8 cellular contexts compared by ENCODE assay signal in the genomic region with DNA sequence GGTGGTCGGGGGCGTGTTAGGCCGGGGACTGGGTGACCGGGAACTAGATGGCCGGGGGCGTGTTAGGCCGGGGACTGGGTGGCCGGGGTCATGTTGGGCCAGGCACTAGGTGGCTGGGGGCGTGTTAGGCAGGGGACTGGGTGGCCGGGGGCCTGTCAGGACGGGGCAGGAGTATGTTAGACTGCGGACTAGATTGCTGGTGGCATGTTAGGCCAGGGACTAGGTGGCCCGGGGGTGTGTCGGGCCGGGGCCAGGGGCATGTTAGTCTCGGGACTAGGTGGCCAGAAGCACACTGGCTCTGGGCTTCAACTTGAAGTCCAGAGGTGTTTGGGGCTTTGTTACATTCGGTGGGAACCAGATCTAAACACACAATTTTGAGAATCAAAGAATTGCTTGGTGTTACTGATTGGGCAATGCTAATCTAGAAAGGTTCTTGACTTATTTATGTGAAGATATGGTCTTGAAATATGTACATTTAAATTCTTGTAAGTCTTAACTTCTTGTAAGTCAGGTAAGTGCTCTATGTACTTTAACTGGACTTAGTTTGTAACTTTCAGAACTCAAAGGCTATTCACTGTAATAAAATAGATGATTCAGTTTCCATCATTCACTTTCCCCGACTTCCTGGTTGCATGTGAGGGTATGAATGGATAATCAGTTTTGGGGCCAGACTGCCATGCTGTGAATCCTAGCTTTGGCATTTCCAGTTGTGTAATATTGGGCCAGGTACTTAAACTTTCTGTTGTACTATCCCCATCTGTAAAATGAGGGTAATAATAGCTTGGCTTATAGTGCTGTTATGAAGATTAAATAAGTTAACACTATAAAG. TPM values are rescaled to one million over a fixed set of nuclear protein-coding genes. Genes with fewer than 3 reads are reported as not detected.
DNase-seq lines count a peak whose midpoint lies in the region; ATAC-seq lines count a peak whose summit lies in the region.

No MANE protein-coding gene starts in this region.

- ATAC-seq in esophagus mucosa = peak; percentile 54
- ATAC-seq in GM21360 (IDR thresholded peaks at IDR 0.05; ENCODE audit: unreplicated experiment) = no peak

- H3K36me3 ChIP-seq in SJSA1 = peaks cover 5% of the 10 kb centered on the region
- peaks cover 7% of the 10 kb centered on the region for H3K36me3 ChIP-seq in neuron (ENCODE audit: insufficient read depth, low read length)

- H3K27ac ChIP-seq in SJSA1 = no peak overlapping the region

- H3K9me3 ChIP-seq in SJSA1 (replicated peaks) = no peaks in the 10 kb centered on the region
- H3K9me3 ChIP-seq in neuron (ENCODE audit: low read length) = peaks cover 2% of the 10 kb centered on the region

- H3K27me3 ChIP-seq in SJSA1 (replicated peaks) = 0 out of 2 replicates have a peak, but pooled peaks cover 7% of the 10 kb centered on the region
- H3K27me3 ChIP-seq in neuron (ENCODE audit: insufficient read depth, low read length) = peaks cover 9% of the 10 kb centered on the region

- peak; percentile 4 for DNase-seq in stimulated activated CD4-positive, alpha-beta T cell treated with anti-CD3 and anti-CD28 coated beads, Interleukin-4, amount 100 ng/mL, for 1 hour
- no peak for DNase-seq in stimulated activated CD4-positive, alpha-beta T cell treated with anti-CD3 and anti-CD28 coated beads, Interleukin-12 subunit alpha, Interleukin-12 subunit beta, amount 100 ng/mL, for 4 hours
- DNase-seq in SJSA1 (ENCODE audit: low read depth in 1 of 2, low spot score in 2 of 2) (no peak), occipital lobe (lab: John Stamatoyannopoulos, UW) (no peak), MV-4-11 (lab: John Stamatoyannopoulos, UW) (no peak)

- H2AFZ ChIP-seq in neuron (ENCODE audit: low read depth, low read length) = peak overlapping the region; percentile 82

- H3K4me1 ChIP-seq in SJSA1 (replicated peaks) = peaks cover 14% of the 10 kb centered on the region
- peaks cover 11% of the 10 kb centered on the region for H3K4me1 ChIP-seq in neuron (ENCODE audit: insufficient read depth, low read length)

- H3K4me3 ChIP-seq in SJSA1 (peak overlapping the region; percentile 99), neuron (ENCODE audit: low read length) (peak overlapping the region; percentile 55)

RNA-seq across cellular contexts. Expression of gene EXT2, which starts 1.1 kb away (rescaled TPM):
- total RNA-seq in SJSA1 (2014; rRNA removed; shearing (Covaris generic)) = 168 and 202 TPM in 2 replicates
- total RNA-seq in esophagus mucosa = 28.8 TPM
- total RNA-seq in occipital lobe = 79.2 TPM

RNA-seq across cellular contexts. Expression of gene ACCS, which starts 30.5 kb away (rescaled TPM):
- 1.9 and 5.3 TPM in 2 replicates for total RNA-seq in SJSA1 (2014; rRNA removed; shearing (Covaris generic))
- total RNA-seq in esophagus mucosa (5.9 TPM), occipital lobe (7.6 TPM)

RNA-seq across cellular contexts. Expression of gene ACCSL, which starts 48.8 kb away (rescaled TPM):
- total RNA-seq in SJSA1 (2014; rRNA removed; shearing (Covaris generic)) = 0.41 and 0.58 TPM in 2 replicates
- total RNA-seq in esophagus mucosa (not detected), occipital lobe (not detected)
